In genomic region chr5:177300236-177300880, GRCh38 we compare ENCODE assay signal across 8 cellular contexts. TPM values are rescaled to one million over a fixed set of nuclear protein-coding genes. Genes with fewer than 3 reads are reported as not detected.
DNase-seq lines count a peak whose midpoint lies in the region; ATAC-seq and TF ChIP-seq lines count a peak whose summit lies in the region.

No MANE protein-coding gene starts in this region.

- H3K27ac ChIP-seq in VCaP (peak overlapping the region; percentile 95), thyroid gland (peak overlapping the region; percentile 36 to 70 (median 41))

- intact Hi-C loops in mucosa of descending colon (cut with DNase I, micrococcal nuclease), result no loop called here
- intact Hi-C loops in thyroid gland (cut with DNase I), result no loop called here

- peak overlapping the region; percentile 90 to 97 for H3K27ac Mint-ChIP-seq in effector memory CD8-positive, alpha-beta T cell

- H3K4me3 ChIP-seq in Jurkat, Clone E6-1 (ENCODE audit: low read length), result no peak overlapping the region
- no peak overlapping the region for H3K4me3 ChIP-seq in mucosa of descending colon
- H3K4me3 ChIP-seq in thyroid gland (replicated peaks in 1 of 3), result no peak overlapping the region

- no peaks in the 10 kb centered on the region for H3K27me3 ChIP-seq in thyroid gland

- peak overlapping the region; percentile 72 to 79 for H3K4me3 Mint-ChIP-seq in effector memory CD8-positive, alpha-beta T cell

- H3K9me3 ChIP-seq in mucosa of descending colon, result no peaks in the 10 kb centered on the region
- no peaks in the 10 kb centered on the region for H3K9me3 ChIP-seq in thyroid gland

- no peaks in the 10 kb centered on the region for H3K36me3 ChIP-seq in mucosa of descending colon (ENCODE audit: low read depth)
- H3K36me3 ChIP-seq in thyroid gland, result peaks cover 4 to 9% of the 10 kb centered on the region in 2 donors

- H3K36me3 Mint-ChIP-seq in effector memory CD8-positive, alpha-beta T cell (ENCODE audit: insufficient read depth), result peaks cover 65% of the 10 kb centered on the region

- TF ChIP-seq POLR2A in thyroid gland (IDR thresholded peaks at IDR 0.05), result no peak

- 46 to 57% methylated on average over 4 of the region's 4 CpGs for WGBS in thyroid gland, 2 donors

- H3K4me1 Mint-ChIP-seq in effector memory CD8-positive, alpha-beta T cell (ENCODE audit: low read depth in 2 of 2), result peaks cover 65 to 68% of the 10 kb centered on the region in 2 donors

- H3K4me1 ChIP-seq in mucosa of descending colon (ENCODE audit: low read depth), result peaks cover 51% of the 10 kb centered on the region
- H3K4me1 ChIP-seq in thyroid gland, result peaks cover 35 to 45% of the 10 kb centered on the region in 2 donors

- TF ChIP-seq CTCF in VCaP (conservative IDR thresholded peaks at IDR 0.05) (no peak), mucosa of descending colon (IDR thresholded peaks at IDR 0.05) (no peak), thyroid gland (IDR thresholded peaks at IDR 0.05) (no peak)

- H3K9me3 Mint-ChIP-seq in effector memory CD8-positive, alpha-beta T cell, result no peaks in the 10 kb centered on the region

- peak; percentile 55 for DNase-seq in AG08395 (ENCODE audit: low spot score)
- DNase-seq in Jurkat, Clone E6-1 (ENCODE audit: low read depth, low spot score), result peak; percentile 68
- peak; percentile 48 to 56 (median 48) for DNase-seq in effector memory CD8-positive, alpha-beta T cell
- DNase-seq in mucosa of descending colon, result peak; percentile 74 to 80 (median 79)
- peak; percentile 28 to 31 for DNase-seq in thyroid gland

- ATAC-seq in GM19452 (IDR thresholded peaks at IDR 0.05; ENCODE audit: unreplicated experiment), result peak; percentile 44
- peak; percentile 62 for ATAC-seq in effector memory CD8-positive, alpha-beta T cell (replicated peaks)
- ATAC-seq in mucosa of descending colon, result peak; percentile 52
- no peak for ATAC-seq in HG03520 (IDR thresholded peaks at IDR 0.05; ENCODE audit: unreplicated experiment)

- no peaks in the 10 kb centered on the region for H3K27me3 Mint-ChIP-seq in effector memory CD8-positive, alpha-beta T cell

RNA-seq across cellular contexts. Expression of gene RAB24, which starts 3.2 kb away (rescaled TPM):
- 34.7 TPM for polyA plus RNA-seq in Jurkat, Clone E6-1 (2012; ENCODE audit: insufficient read depth, insufficient read length)
- 10 to 100 TPM; 23.4 to 33.1 (median 29.5) TPM for total RNA-seq in mucosa of descending colon
- total RNA-seq in thyroid gland, result 10 to 100 TPM; 18.7 to 53.3 (median 26.3) TPM

RNA-seq across cellular contexts. Expression of gene PRELID1, which starts 3.2 kb away (rescaled TPM):
- polyA plus RNA-seq in Jurkat, Clone E6-1 (2012; ENCODE audit: insufficient read depth, insufficient read length), result 276 TPM
- total RNA-seq in mucosa of descending colon (100 to 1,000 TPM; 149 to 277 (median 171) TPM), thyroid gland (10 to 100 TPM; 52.8 to 83.2 (median 57.9) TPM)

RNA-seq across cellular contexts. Expression of gene MXD3, which starts 11.3 kb away (rescaled TPM):
- polyA plus RNA-seq in Jurkat, Clone E6-1 (2012; ENCODE audit: insufficient read depth, insufficient read length), result 86.6 TPM
- total RNA-seq in mucosa of descending colon (10 to 100 TPM; 10.3 to 19.4 (median 10.9) TPM), thyroid gland (10 to 100 TPM in 1 of 4 donors, 1 to 10 TPM in 3; 2.0 to 11.7 (median 7.8) TPM)

RNA-seq across cellular contexts. Expression of gene LMAN2, which starts 51.1 kb away (rescaled TPM):
- 104 TPM for polyA plus RNA-seq in Jurkat, Clone E6-1 (2012; ENCODE audit: insufficient read depth, insufficient read length)
- total RNA-seq in mucosa of descending colon, result 100 to 1,000 TPM in 2 of 3 donors, 10 to 100 TPM in 1; 91.9 to 150 (median 139) TPM
- 100 to 1,000 TPM; 309 to 465 (median 383) TPM for total RNA-seq in thyroid gland

RNA-seq across cellular contexts. Expression of gene RGS14, which starts 57.4 kb away (rescaled TPM):
- 47.1 TPM for polyA plus RNA-seq in Jurkat, Clone E6-1 (2012; ENCODE audit: insufficient read depth, insufficient read length)
- total RNA-seq in mucosa of descending colon (10 to 100 TPM; 11.1 to 15.2 (median 11.7) TPM), thyroid gland (10 to 100 TPM; 22.9 to 42.7 (median 26.7) TPM)
